1 cellular context compared by ENCODE assay signal in the genomic region with DNA sequence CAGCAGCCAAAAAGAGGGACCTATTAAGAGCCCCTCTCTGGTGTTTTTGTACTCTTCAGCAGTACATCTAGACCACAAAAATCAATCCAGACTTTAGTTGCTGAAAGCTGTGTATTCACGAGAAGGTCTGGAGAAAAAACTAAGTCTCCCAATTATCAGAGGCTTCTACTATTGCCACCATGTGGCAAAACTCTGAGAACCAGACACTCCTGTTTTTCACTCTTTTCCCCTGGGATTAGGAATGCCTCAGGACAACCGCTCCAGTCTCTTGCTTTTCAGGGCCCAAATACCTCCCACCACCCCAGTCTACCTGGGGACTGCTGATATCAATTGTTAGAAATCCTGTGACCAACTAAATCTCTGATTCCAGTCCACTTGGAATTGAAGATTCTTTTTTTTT.
TF ChIP-seq lines count a peak whose summit lies in the region.

No MANE protein-coding gene starts in this region.

TF ChIP-seq in HepG2, 621 proteins besides CTCF, POLR2A, EP300 and RAD21:
- TF ChIP-seq SIX1 (CRISPR knock-in tag; IDR thresholded peaks at IDR 0.05; ENCODE audit: borderline replicate concordance) (no peak), SMC3 (IDR thresholded peaks at IDR 0.05; ENCODE audit: low read length) (peak; percentile 37; the same call in 1 of the 2 replicates), STAG1 (CRISPR knock-in tag; IDR thresholded peaks at IDR 0.05) (peak; percentile 56)
